Comparison of ENCODE assay signal across 1 cellular context in the genomic region with DNA sequence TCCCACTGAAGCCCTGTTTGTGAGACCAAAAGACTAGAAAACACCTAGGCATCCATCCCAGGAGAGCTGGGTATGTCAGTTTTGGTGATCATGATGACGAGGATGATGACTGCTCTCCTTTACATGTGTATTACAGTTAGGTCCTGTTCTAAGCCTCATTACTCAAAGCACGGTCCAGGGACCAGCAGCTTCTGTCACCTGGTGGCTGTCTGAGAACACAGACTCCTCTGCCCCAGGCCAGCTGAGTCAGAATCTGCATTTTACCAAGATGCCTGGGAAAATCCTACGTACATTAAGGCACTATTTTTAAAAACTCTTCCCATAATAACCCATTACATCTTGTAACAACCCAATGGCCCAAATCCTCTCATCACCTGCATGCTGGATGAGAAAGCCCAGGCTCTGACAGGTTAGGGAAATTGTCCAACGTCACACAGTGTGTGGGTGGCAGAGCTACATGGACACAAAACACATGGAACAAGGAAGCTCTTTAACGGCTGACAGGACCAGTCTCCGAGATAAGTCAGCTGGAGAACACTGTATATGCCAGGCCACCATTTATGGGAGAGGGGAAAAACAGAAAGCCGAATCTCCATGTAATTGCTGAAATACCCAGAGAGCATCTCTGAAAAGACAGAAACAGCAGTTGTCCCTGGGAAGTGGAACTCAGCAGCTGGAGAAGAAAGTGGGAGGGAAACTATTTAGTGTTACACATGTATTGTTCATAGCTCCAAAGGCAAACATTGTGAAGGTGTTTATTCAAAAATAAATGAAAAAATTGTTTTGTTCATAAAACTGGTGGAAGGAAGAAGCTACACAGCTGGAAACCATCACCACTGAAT.
TF ChIP-seq lines count a peak whose summit lies in the region.

No MANE protein-coding gene starts in this region.

TF ChIP-seq in HCT116, 20 proteins besides CTCF, POLR2A, EP300 and RAD21 (continued from another document):
- TF ChIP-seq YY1 (IDR thresholded peaks at IDR 0.05; ENCODE audit: extremely low read depth, insufficient replicate concordance, low read depth, low read length) (no peak), SRF (IDR thresholded peaks at IDR 0.05; ENCODE audit: low read depth) (no peak), FOSL1 (IDR thresholded peaks at IDR 0.05; ENCODE audit: low read depth) (no peak), POLR2AphosphoS5 (IDR thresholded peaks at IDR 0.05; ENCODE audit: low read depth, low read length) (no peak), JUND (IDR thresholded peaks at IDR 0.05) (no peak), CBX3 (IDR thresholded peaks at IDR 0.05; ENCODE audit: low read depth) (no peak)
